Comparison of ENCODE assay signal across 25 cellular contexts in genomic region chr4:69049860-69050259, GRCh38. TPM values are rescaled to one million over a fixed set of nuclear protein-coding genes. Genes with fewer than 3 reads are reported as not detected.
"Had no signal": no experiment of that assay in that cellular context is flagged by ENCODE, and none has a peak within 500 bp of the region (broad histone marks: within the 10 kb centered on the region; RNA-seq: fewer than 3 reads in every experiment).

No MANE protein-coding gene starts in this region.

- H3K27me3 Mint-ChIP-seq: effector memory CD8-positive, alpha-beta T cell; memory B cell; naive thymus-derived CD4-positive, alpha-beta T cell; stimulated activated naive B cell treated with anti-CD40 and anti-IgM and Interleukin-4, amounts not matched to agents 10 μg/mL and 1 μg/mL and 100 μg/mL, for 72 hours; stimulated activated naive CD8-positive, alpha-beta T cell treated with anti-CD3 and anti-CD28 coated beads, Interleukin-15, amount 100 ng/mL, for 72 hours had no signal

- H3K9me3 ChIP-seq: gastrocnemius medialis, prostate gland, suprapubic skin, transverse colon, upper lobe of right lung, uterus had no signal

- DNase-seq: cerebellar nuclear complex; cortex of kidney; effector memory CD8-positive, alpha-beta T cell; foreskin fibroblast; gastrocnemius medialis; head of caudate nucleus; midbrain; naive thymus-derived CD4-positive, alpha-beta T cell; nephron progenitor cell; nucleus accumbens; right cardiac atrium; stimulated activated CD4-positive, alpha-beta T cell treated with anti-CD3 and anti-CD28 coated beads, Interleukin-15, amount 100 ng/mL, for 24 hours; stimulated activated CD4-positive, alpha-beta T cell treated with anti-CD3 and anti-CD28 coated beads, Interleukin-2, amount 100 ng/mL, for 48 hours; stimulated activated naive B cell treated with anti-CD40 and anti-IgM and Interleukin-4, amounts not matched to agents 10 μg/mL and 1 μg/mL and 100 μg/mL, for 72 hours; stimulated activated naive CD8-positive, alpha-beta T cell treated with anti-CD3 and anti-CD28 coated beads, Interleukin-15, amount 100 ng/mL, for 72 hours; transverse colon; upper lobe of right lung; uterus had no signal

- H3K4me1 Mint-ChIP-seq: memory B cell; naive thymus-derived CD4-positive, alpha-beta T cell; stimulated activated naive B cell treated with anti-CD40 and anti-IgM and Interleukin-4, amounts not matched to agents 10 μg/mL and 1 μg/mL and 100 μg/mL, for 72 hours; stimulated activated naive CD8-positive, alpha-beta T cell treated with anti-CD3 and anti-CD28 coated beads, Interleukin-15, amount 100 ng/mL, for 72 hours had no signal

- H3K4me1 ChIP-seq: gastrocnemius medialis, prostate gland, suprapubic skin, transverse colon, upper lobe of right lung, uterus had no signal

- H3K27me3 ChIP-seq: gastrocnemius medialis, suprapubic skin, transverse colon, upper lobe of right lung, uterus had no signal

- H3K4me3 ChIP-seq: gastrocnemius medialis, lung, prostate gland, skin epidermis, suprapubic skin, transverse colon, upper lobe of right lung, uterus had no signal

- H3K36me3 Mint-ChIP-seq: memory B cell; naive thymus-derived CD4-positive, alpha-beta T cell; stimulated activated naive B cell treated with anti-CD40 and anti-IgM and Interleukin-4, amounts not matched to agents 10 μg/mL and 1 μg/mL and 100 μg/mL, for 72 hours had no signal

- H3K4me3 Mint-ChIP-seq: effector memory CD8-positive, alpha-beta T cell; memory B cell; naive thymus-derived CD4-positive, alpha-beta T cell; nephron progenitor cell; stimulated activated naive B cell treated with anti-CD40 and anti-IgM and Interleukin-4, amounts not matched to agents 10 μg/mL and 1 μg/mL and 100 μg/mL, for 72 hours; stimulated activated naive CD8-positive, alpha-beta T cell treated with anti-CD3 and anti-CD28 coated beads, Interleukin-15, amount 100 ng/mL, for 72 hours had no signal

- H3K9me3 Mint-ChIP-seq: nephron progenitor cell; stimulated activated naive CD8-positive, alpha-beta T cell treated with anti-CD3 and anti-CD28 coated beads, Interleukin-15, amount 100 ng/mL, for 72 hours had no signal

- ATAC-seq: effector memory CD8-positive, alpha-beta T cell; esophagus mucosa; gastrocnemius medialis; naive thymus-derived CD4-positive, alpha-beta T cell; right cardiac atrium; stimulated activated naive B cell treated with anti-CD40 and anti-IgM and Interleukin-4, amounts not matched to agents 10 μg/mL and 1 μg/mL and 100 μg/mL, for 72 hours; stimulated activated naive CD8-positive, alpha-beta T cell treated with anti-CD3 and anti-CD28 coated beads, Interleukin-15, amount 100 ng/mL, for 72 hours; upper lobe of right lung had no signal

- H3K27ac ChIP-seq: gastrocnemius medialis, prostate gland, skin epidermis, suprapubic skin, transverse colon, upper lobe of right lung, uterus had no signal

- H3K36me3 ChIP-seq: gastrocnemius medialis, prostate gland, suprapubic skin, transverse colon, upper lobe of right lung, uterus had no signal

- H3K27ac Mint-ChIP-seq: effector memory CD8-positive, alpha-beta T cell; memory B cell; naive thymus-derived CD4-positive, alpha-beta T cell; nephron progenitor cell; stimulated activated naive B cell treated with anti-CD40 and anti-IgM and Interleukin-4, amounts not matched to agents 10 μg/mL and 1 μg/mL and 100 μg/mL, for 72 hours; stimulated activated naive CD8-positive, alpha-beta T cell treated with anti-CD3 and anti-CD28 coated beads, Interleukin-15, amount 100 ng/mL, for 72 hours had no signal

RNA-seq across cellular contexts. Expression of gene UGT2B7, which starts 46.4 kb away (rescaled TPM):
- total RNA-seq: dermis microvascular lymphatic vessel endothelial cell; esophagus mucosa; naive thymus-derived CD4-positive, alpha-beta T cell; prostate gland; right cardiac atrium had no signal
- polyA plus RNA-seq: naive thymus-derived CD4-positive, alpha-beta T cell; right cardiac atrium had no signal
